In genomic region chr17:10041916-10042588, GRCh38 we compare ENCODE assay signal across 14 cellular contexts.
DNase-seq lines count a peak whose midpoint lies in the region; ATAC-seq, FAIRE-seq and TF ChIP-seq lines count a peak whose summit lies in the region.
"Had no signal": no experiment of that assay in that cellular context is flagged by ENCODE, and none has a peak within 500 bp of the region (broad histone marks: within the 10 kb centered on the region; RNA-seq: fewer than 3 reads in every experiment).

No MANE protein-coding gene starts in this region.

- H3K4me3 Mint-ChIP-seq in neural crest cell, result no peak overlapping the region
- no peak overlapping the region for H3K4me3 Mint-ChIP-seq in CD8-positive, alpha-beta T cell
- H3K4me3 Mint-ChIP-seq: activated T-cell treated with anti-CD3 and anti-CD28 coated beads, Interleukin-2, amount 50 U/mL, for 24 hours had no signal

- no peaks in the 10 kb centered on the region for H3K27me3 ChIP-seq in CD8-positive, alpha-beta T cell (ENCODE audit: insufficient read depth, low read length)
- H3K27me3 ChIP-seq: ovary, stomach had no signal

- peak overlapping the region; percentile 51 for H3K27ac Mint-ChIP-seq in neural crest cell (ENCODE audit: unreplicated experiment)
- H3K27ac Mint-ChIP-seq in CD8-positive, alpha-beta T cell, result no peak overlapping the region
- H3K27ac Mint-ChIP-seq: activated T-cell treated with anti-CD3 and anti-CD28 coated beads, Interleukin-2, amount 50 U/mL, for 24 hours had no signal

- H3K4me1 Mint-ChIP-seq in neural crest cell, result peaks cover 54% of the 10 kb centered on the region
- H3K4me1 Mint-ChIP-seq in CD8-positive, alpha-beta T cell (ENCODE audit: low read depth), result peaks cover 5% of the 10 kb centered on the region

- H3K27me3 Mint-ChIP-seq in neural crest cell (ENCODE audit: low read depth), result no peaks in the 10 kb centered on the region
- H3K27me3 Mint-ChIP-seq in CD8-positive, alpha-beta T cell (ENCODE audit: low read depth), result no peaks in the 10 kb centered on the region
- H3K27me3 Mint-ChIP-seq: activated T-cell treated with anti-CD3 and anti-CD28 coated beads, Interleukin-2, amount 50 U/mL, for 24 hours had no signal

- peak; percentile 35 for ATAC-seq in GM21423 (IDR thresholded peaks at IDR 0.05; ENCODE audit: unreplicated experiment)
- peak; percentile 36 for ATAC-seq in HG03460 (IDR thresholded peaks at IDR 0.05; ENCODE audit: unreplicated experiment)
- no peak for ATAC-seq in CD8-positive, alpha-beta T cell
- no peak for ATAC-seq in HG02973 (IDR thresholded peaks at IDR 0.05; ENCODE audit: unreplicated experiment)
- ATAC-seq: HCT116 had no signal

- TF ChIP-seq POLR2A in GM12891 (IDR thresholded peaks at IDR 0.05; ENCODE audit: low read depth, low read length), result no peak

- no peak for DNase-seq in GM12891 (ENCODE audit: insufficient read length, low spot score)
- DNase-seq in neural crest cell (ENCODE audit: low read depth, low spot score), result no peak
- DNase-seq in CD8-positive, alpha-beta T cell, result no peak
- no peak for DNase-seq in stimulated activated CD4-positive, alpha-beta T cell treated with anti-CD3 and anti-CD28 coated beads, Interleukin-4, amount 100 ng/mL, for 1 hour
- DNase-seq in putamen (ENCODE audit: low spot score), result no peak
- DNase-seq: activated T-cell treated with anti-CD3 and anti-CD28 coated beads, Interleukin-2, amount 50 U/mL, for 24 hours; stomach had no signal

- H3K4me1 ChIP-seq in CD8-positive, alpha-beta T cell (ENCODE audit: insufficient read depth, low read length), result no peaks in the 10 kb centered on the region

- no peak for TF ChIP-seq CTCF in neural crest cell (conservative IDR thresholded peaks at IDR 0.05)
- TF ChIP-seq CTCF in CD8-positive, alpha-beta T cell (IDR thresholded peaks at IDR 0.05), result no peak

- H3K4me3 ChIP-seq in CD8-positive, alpha-beta T cell (ENCODE audit: low read depth, low read length), result no peak overlapping the region
- H3K4me3 ChIP-seq: lung, ovary, stomach had no signal

- CTCF ChIA-PET in CD8-positive, alpha-beta T cell (lab: Charles Lee), result interaction anchor here (1.2 kb wide), 1 partner anchor 25 kb away, joined by 3 read pairs; no protein-coding TSS in a partner anchor

- no peak for FAIRE-seq in GM12891 (lab: Jason Lieb, UNC)
- FAIRE-seq: endometrium had no signal

- H3K36me3 ChIP-seq in CD8-positive, alpha-beta T cell (ENCODE audit: insufficient read depth, low read length), result no peaks in the 10 kb centered on the region
- H3K36me3 ChIP-seq: ovary, stomach had no signal

- POLR2A ChIA-PET in CD8-positive, alpha-beta T cell (lab: Charles Lee), result no interaction called here

- no peaks in the 10 kb centered on the region for H3K9me3 ChIP-seq in CD8-positive, alpha-beta T cell (ENCODE audit: low read length)
- H3K9me3 ChIP-seq: ovary, stomach had no signal

- no peaks in the 10 kb centered on the region for H3K36me3 Mint-ChIP-seq in neural crest cell (ENCODE audit: low read depth)
- no peaks in the 10 kb centered on the region for H3K36me3 Mint-ChIP-seq in CD8-positive, alpha-beta T cell

- intact Hi-C loops in CD8-positive, alpha-beta T cell (cut with DNase I, micrococcal nuclease), result no loop called here

- no peak overlapping the region for H3K27ac ChIP-seq in CD8-positive, alpha-beta T cell (ENCODE audit: low read depth, low read length)
- H3K27ac ChIP-seq: ovary had no signal

- H3K9me3 Mint-ChIP-seq in neural crest cell, result peaks cover 5% of the 10 kb centered on the region
- H3K9me3 Mint-ChIP-seq in CD8-positive, alpha-beta T cell, result no peaks in the 10 kb centered on the region
- H3K9me3 Mint-ChIP-seq: activated T-cell treated with anti-CD3 and anti-CD28 coated beads, Interleukin-2, amount 50 U/mL, for 24 hours had no signal

TF ChIP-seq in GM12891, 5 proteins besides CTCF, POLR2A, EP300 and RAD21:
- peak; percentile 91 for TF ChIP-seq POU2F2 (IDR thresholded peaks at IDR 0.05; ENCODE audit: low read depth, low read length)
- peak; percentile 31 for TF ChIP-seq PAX5 (IDR thresholded peaks at IDR 0.05; ENCODE audit: insufficient read depth, low read length, severe bottlenecking)
- no peak for TF ChIP-seq POLR2AphosphoS5 (IDR thresholded peaks at IDR 0.05; ENCODE audit: low read depth, low read length)
- TF ChIP-seq TAF1 (IDR thresholded peaks at IDR 0.05; ENCODE audit: low read depth, low read length), result no peak
- TF ChIP-seq SPI1 (IDR thresholded peaks at IDR 0.05; ENCODE audit: low read depth, low read length), result no peak

Comparison
In these comparisons a context has a peak if more than half of its experiments do, and no peak if none do; other contexts are left out.
1. ATAC-seq: peak in GM21423 (single experiment) and HG03460 (single experiment); none in CD8-positive, alpha-beta T cell (single experiment) and HG02973 (single experiment).